ENCODE assay signal across 9 cellular contexts in the genomic region with DNA sequence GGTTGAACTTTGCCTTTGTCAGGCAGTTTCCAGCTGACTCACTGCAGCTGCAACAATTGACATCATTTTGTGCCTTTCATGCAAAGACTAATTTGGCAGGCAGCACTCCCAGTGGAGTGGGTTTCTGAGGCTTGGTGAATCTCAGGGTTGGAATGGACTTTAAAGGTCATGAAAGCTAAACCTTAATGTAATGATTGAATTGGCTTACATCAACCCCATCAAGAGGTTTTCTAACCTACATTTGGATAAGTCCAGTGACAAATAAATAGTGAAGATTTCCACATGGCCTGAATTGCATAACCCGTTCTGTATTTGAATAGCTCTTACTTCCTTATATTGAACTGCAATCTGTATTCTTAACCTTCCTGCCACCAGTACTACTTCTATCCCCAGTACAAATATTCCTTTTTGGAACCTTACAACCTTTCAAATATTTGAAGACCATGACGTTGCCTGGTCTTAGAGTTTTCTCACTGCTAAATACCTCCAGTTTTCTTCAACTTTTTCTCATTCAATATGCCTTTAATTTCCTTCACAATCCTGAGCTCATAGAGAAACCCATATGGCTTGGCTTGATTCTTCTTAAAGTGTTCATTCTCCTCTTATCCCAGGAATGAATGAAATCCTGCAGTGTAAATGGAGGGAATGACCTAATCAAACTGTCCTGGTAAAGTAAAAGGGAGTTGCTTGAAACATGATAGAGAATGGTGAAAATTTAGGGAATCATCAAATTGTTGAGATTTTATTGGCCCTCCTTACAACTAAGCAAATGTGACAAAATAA.
DNase-seq lines count a peak whose midpoint lies in the region; TF ChIP-seq lines count a peak whose summit lies in the region.
"Had no signal": no experiment of that assay in that cellular context is flagged by ENCODE, and none has a peak within 500 bp of the region (broad histone marks: within the 10 kb centered on the region; RNA-seq: fewer than 3 reads in every experiment).

No MANE protein-coding gene starts in this region.

- H3K9me3 ChIP-seq in PC-9 (ENCODE audit: insufficient read depth, low read depth) (no peaks in the 10 kb centered on the region), SJCRH30 (replicated peaks) (no peaks in the 10 kb centered on the region)

- intact Hi-C loops in PC-9 (cut with micrococcal nuclease; ENCODE audit: unreplicated experiment), result no loop called here

- H2AFZ ChIP-seq in PC-9, result peak overlapping the region; percentile 18; the same call in 1 of the 2 replicates

- H3K27me3 ChIP-seq in PC-9 (ENCODE audit: insufficient read depth, low read depth) (no peaks in the 10 kb centered on the region), SJCRH30 (no peaks in the 10 kb centered on the region)

- POLR2A ChIA-PET in PC-9 (lab: Charles Lee; ENCODE audit: unreplicated experiment), result no interaction called here

- no TSS peak for BruUV-seq in PC-9 (replicated peaks; lab: Mats Ljungman, UMichigan)

- H4K20me1 ChIP-seq in PC-9 (ENCODE audit: insufficient read depth), result no peaks in the 10 kb centered on the region

- no peak for TF ChIP-seq CTCF in PC-9 (conservative IDR thresholded peaks at IDR 0.05)

- CTCF ChIA-PET in PC-9 (lab: Charles Lee), result interaction anchor here (0.9 kb wide), 1 partner anchor 1815 kb away, joined by 3 read pairs; no protein-coding TSS in a partner anchor

- peak overlapping the region; percentile 47 for H3K4me2 ChIP-seq in PC-9

- in situ Hi-C loops in KBM-7 (cut with MboI; ENCODE audit: low pct_unique_long_range_greater_than_20kb, low sequenced_read_pairs), result no loop called here

- H3K27ac ChIP-seq in PC-9 (peak overlapping the region; percentile 73), SJCRH30 (no peak overlapping the region)

- H3K36me3 ChIP-seq in PC-9 (ENCODE audit: low read depth), result no peaks in the 10 kb centered on the region
- H3K36me3 ChIP-seq in SJCRH30, result no peaks in the 10 kb centered on the region

- H3K4me1 ChIP-seq in PC-9 (replicated peaks; ENCODE audit: insufficient read depth) (peaks cover 15% of the 10 kb centered on the region), SJCRH30 (no peaks in the 10 kb centered on the region)

- H3K4me3 ChIP-seq in PC-9 (no peak overlapping the region), SJCRH30 (no peak overlapping the region)

- peak; percentile 85 for DNase-seq in Daoy (ENCODE audit: low read depth)
- DNase-seq in PC-9, result peak in 1 of 2 experiments; percentile 62
- peak; percentile 0 for DNase-seq in foreskin melanocyte
- peak; percentile 7 for DNase-seq in putamen (ENCODE audit: low spot score)
- no peak for DNase-seq in NCI-H2171 treated with DMSO at 0.1 percent for 48 hours (lab: John Stamatoyannopoulos, UW)
- DNase-seq in KBM-7, result no peak
- DNase-seq in activated effector memory CD4-positive, alpha-beta T cell treated with anti-CD3 and anti-CD28 coated beads, Interleukin-2, amount 50 U/mL, for 16 hours, result no peak
- no peak for DNase-seq in SJCRH30
- DNase-seq: activated CD8-positive, alpha-beta memory T cell treated with anti-CD3 and anti-CD28 coated beads, Interleukin-2, amount 50 U/mL, for 48 hours had no signal

- no peaks in the 10 kb centered on the region for H3K9me2 ChIP-seq in PC-9 (ENCODE audit: insufficient read depth)

- no peaks in the 10 kb centered on the region for H3F3A ChIP-seq in PC-9 (ENCODE audit: insufficient read depth, low read depth)

- H3K79me2 ChIP-seq in PC-9 (ENCODE audit: low read depth), result no peaks in the 10 kb centered on the region

Comparison
In these comparisons a context has a peak if more than half of its experiments do, and no peak if none do; other contexts are left out.
1. DNase-seq: peak in Daoy (single experiment), foreskin melanocyte (single experiment) and putamen (single experiment); none in NCI-H2171 treated with DMSO at 0.1 percent for 48 hours (single experiment), KBM-7 (single experiment), activated effector memory CD4-positive, alpha-beta T cell treated with anti-CD3 and anti-CD28 coated beads, Interleukin-2, amount 50 U/mL, for 16 hours (single experiment) and SJCRH30 (0 of 2).